Comparison of ENCODE assay signal across 11 cellular contexts in genomic region chr17:39923836-39924690, GRCh38. TPM values are rescaled to one million over a fixed set of nuclear protein-coding genes. Genes with fewer than 3 reads are reported as not detected.
DNase-seq lines count a peak whose midpoint lies in the region; ATAC-seq and TF ChIP-seq lines count a peak whose summit lies in the region.
"Had no signal": no experiment of that assay in that cellular context is flagged by ENCODE, and none has a peak within 500 bp of the region (broad histone marks: within the 10 kb centered on the region; RNA-seq: fewer than 3 reads in every experiment).

No MANE protein-coding gene starts in this region.

- DNase-seq in AG09319 (ENCODE audit: extremely low read depth, low read depth): no peak
- peak; percentile 14 for DNase-seq in GOT3 (lab: John Stamatoyannopoulos, UW)
- DNase-seq in activated T-helper 2 cell treated with anti-CD3 and anti-CD28 coated beads, Interferon-gamma antibody, Interleukin-2, Interleukin-4, amounts not matched to agents 10 μg/mL and 5 μg/mL and 100 μg/mL, durations not matched to agents 14 hours and 24 hours and 36 hours (ENCODE audit: low spot score): no peak
- no peak for DNase-seq in immature natural killer cell
- DNase-seq in suprapubic skin (ENCODE audit: low spot score in 2 of 2): no peak
- no peak for DNase-seq in NOMO-1 treated with dmso at 0.1 percent for 144 hours (lab: John Stamatoyannopoulos, UW; ENCODE audit: unreplicated experiment)
- no peak for DNase-seq in DMS79 (lab: John Stamatoyannopoulos, UW)
- DNase-seq: activated effector memory CD4-positive, alpha-beta T cell treated with anti-CD3 and anti-CD28 coated beads, Interleukin-2, amount 50 U/mL, for 16 hours; stimulated activated naive CD4-positive, alpha-beta T cell treated with Interleukin-2 at 50 U/mL for 16 hours had no signal

- H3K27ac ChIP-seq in suprapubic skin: no peak overlapping the region

- peak overlapping the region; percentile 86 for H3K4me3 Mint-ChIP-seq in activated T-helper 2 cell treated with anti-CD3 and anti-CD28 coated beads, Interferon-gamma antibody, Interleukin-2, Interleukin-4, amounts not matched to agents 10 μg/mL and 5 μg/mL and 100 μg/mL, durations not matched to agents 14 hours and 24 hours and 36 hours (ENCODE audit: low read depth)
- H3K4me3 Mint-ChIP-seq in immature natural killer cell: peak overlapping the region; percentile 33 to 94 (median 53)

- no peak for TF ChIP-seq POLR2A in suprapubic skin (IDR thresholded peaks at IDR 0.05)

- H3K36me3 ChIP-seq in suprapubic skin: peaks cover 42% of the 10 kb centered on the region

- peak overlapping the region; percentile 85 for H3K27ac Mint-ChIP-seq in activated T-helper 2 cell treated with anti-CD3 and anti-CD28 coated beads, Interferon-gamma antibody, Interleukin-2, Interleukin-4, amounts not matched to agents 10 μg/mL and 5 μg/mL and 100 μg/mL, durations not matched to agents 14 hours and 24 hours and 36 hours
- peak overlapping the region in 5 of 6 donors; percentile 34 to 97 (median 93) for H3K27ac Mint-ChIP-seq in immature natural killer cell

- ATAC-seq in GM18498 (IDR thresholded peaks at IDR 0.05; ENCODE audit: unreplicated experiment): no peak
- ATAC-seq: heart left ventricle had no signal

- H3K36me3 Mint-ChIP-seq in activated T-helper 2 cell treated with anti-CD3 and anti-CD28 coated beads, Interferon-gamma antibody, Interleukin-2, Interleukin-4, amounts not matched to agents 10 μg/mL and 5 μg/mL and 100 μg/mL, durations not matched to agents 14 hours and 24 hours and 36 hours (ENCODE audit: low read depth): peaks cover 54% of the 10 kb centered on the region
- H3K36me3 Mint-ChIP-seq in immature natural killer cell: peaks cover 0 to 7% (median 3%) of the 10 kb centered on the region in 3 donors

- no peaks in the 10 kb centered on the region for H3K9me3 Mint-ChIP-seq in activated T-helper 2 cell treated with anti-CD3 and anti-CD28 coated beads, Interferon-gamma antibody, Interleukin-2, Interleukin-4, amounts not matched to agents 10 μg/mL and 5 μg/mL and 100 μg/mL, durations not matched to agents 14 hours and 24 hours and 36 hours
- H3K9me3 Mint-ChIP-seq in immature natural killer cell: no peaks in the 10 kb centered on the region

- 68% methylated on average over 12 of the region's 17 CpGs for WGBS in suprapubic skin

- intact Hi-C loops in activated T-helper 2 cell treated with anti-CD3 and anti-CD28 coated beads, Interferon-gamma antibody, Interleukin-2, Interleukin-4, amounts not matched to agents 10 μg/mL and 5 μg/mL and 100 μg/mL, durations not matched to agents 14 hours and 24 hours and 36 hours (cut with micrococcal nuclease): no loop called here

- H3K4me1 Mint-ChIP-seq in activated T-helper 2 cell treated with anti-CD3 and anti-CD28 coated beads, Interferon-gamma antibody, Interleukin-2, Interleukin-4, amounts not matched to agents 10 μg/mL and 5 μg/mL and 100 μg/mL, durations not matched to agents 14 hours and 24 hours and 36 hours (ENCODE audit: low read depth): peaks cover 64% of the 10 kb centered on the region
- peaks cover 59% of the 10 kb centered on the region in 2 donors for H3K4me1 Mint-ChIP-seq in immature natural killer cell

- peaks cover 46% of the 10 kb centered on the region for H3K4me1 ChIP-seq in suprapubic skin

- H3K27me3 Mint-ChIP-seq in activated T-helper 2 cell treated with anti-CD3 and anti-CD28 coated beads, Interferon-gamma antibody, Interleukin-2, Interleukin-4, amounts not matched to agents 10 μg/mL and 5 μg/mL and 100 μg/mL, durations not matched to agents 14 hours and 24 hours and 36 hours (ENCODE audit: low read depth): no peaks in the 10 kb centered on the region
- H3K27me3 Mint-ChIP-seq in immature natural killer cell (ENCODE audit: low read depth in 3 of 3): peaks cover 0 to 3% (median 0%) of the 10 kb centered on the region in 3 donors

- H3K4me3 ChIP-seq in suprapubic skin: no peak overlapping the region

- H3K27me3 ChIP-seq in suprapubic skin: no peaks in the 10 kb centered on the region
- H3K27me3 ChIP-seq: heart left ventricle had no signal

- TF ChIP-seq EP300 in suprapubic skin (IDR thresholded peaks at IDR 0.05): no peak

- TF ChIP-seq CTCF in AG09319 (IDR thresholded peaks at IDR 0.05; ENCODE audit: low read depth, low read length) (peak; percentile 24), suprapubic skin (IDR thresholded peaks at IDR 0.05) (no peak)

- no peaks in the 10 kb centered on the region for H3K9me3 ChIP-seq in suprapubic skin
- H3K9me3 ChIP-seq: heart left ventricle had no signal

RNA-seq across cellular contexts. Expression of gene ORMDL3, which starts 3.3 kb away (rescaled TPM):
- 66.1 and 74.3 TPM in 2 replicates for total RNA-seq in activated T-helper 2 cell treated with anti-CD3 and anti-CD28 coated beads, Interferon-gamma antibody, Interleukin-2, Interleukin-4, amounts not matched to agents 10 μg/mL and 5 μg/mL and 100 μg/mL, durations not matched to agents 14 hours and 24 hours and 36 hours
- polyA plus RNA-seq in immature natural killer cell: 100 to 1,000 TPM in 1 of 3 donors, 10 to 100 TPM in 2; 44.1 to 154 (median 63.8) TPM
- total RNA-seq in suprapubic skin: 10 to 100 TPM; 57.7 to 91.3 (median 77.9) TPM

RNA-seq across cellular contexts. Expression of gene LRRC3C, which starts 3.5 kb away (rescaled TPM):
- not detected in 2 replicates for total RNA-seq in activated T-helper 2 cell treated with anti-CD3 and anti-CD28 coated beads, Interferon-gamma antibody, Interleukin-2, Interleukin-4, amounts not matched to agents 10 μg/mL and 5 μg/mL and 100 μg/mL, durations not matched to agents 14 hours and 24 hours and 36 hours
- not detected for polyA plus RNA-seq in immature natural killer cell
- 1 to 10 TPM in 2 of 4 donors, not detected in 2; 1.1 to 2.3 TPM for total RNA-seq in suprapubic skin
- total RNA-seq: heart left ventricle had no signal
- polyA plus RNA-seq: heart left ventricle had no signal

RNA-seq across cellular contexts. Expression of gene GSDMB, which starts 5.6 kb away (rescaled TPM):
- 24.6 and 26.3 TPM in 2 replicates for total RNA-seq in activated T-helper 2 cell treated with anti-CD3 and anti-CD28 coated beads, Interferon-gamma antibody, Interleukin-2, Interleukin-4, amounts not matched to agents 10 μg/mL and 5 μg/mL and 100 μg/mL, durations not matched to agents 14 hours and 24 hours and 36 hours
- polyA plus RNA-seq in immature natural killer cell: 1 to 10 TPM in 2 of 3 donors, under 1 TPM in 1; 0.13 to 2.4 (median 2.1) TPM
- 10 to 100 TPM in 2 of 4 donors, 1 to 10 TPM in 2; 5.4 to 76.6 (median 12.1) TPM for total RNA-seq in suprapubic skin

RNA-seq across cellular contexts. Expression of gene GSDMA, which starts 38.7 kb away (rescaled TPM):
- total RNA-seq in activated T-helper 2 cell treated with anti-CD3 and anti-CD28 coated beads, Interferon-gamma antibody, Interleukin-2, Interleukin-4, amounts not matched to agents 10 μg/mL and 5 μg/mL and 100 μg/mL, durations not matched to agents 14 hours and 24 hours and 36 hours: 0.11 and 0.53 TPM in 2 replicates
- 1 to 10 TPM in 1 of 3 donors, not detected in 2; 2.3 TPM for polyA plus RNA-seq in immature natural killer cell
- total RNA-seq in suprapubic skin: 100 to 1,000 TPM in 2 of 4 donors, 10 to 100 TPM in 2; 26.7 to 156 (median 105) TPM

RNA-seq across cellular contexts. Expression of gene ZPBP2, which starts 56.1 kb away (rescaled TPM):
- total RNA-seq in activated T-helper 2 cell treated with anti-CD3 and anti-CD28 coated beads, Interferon-gamma antibody, Interleukin-2, Interleukin-4, amounts not matched to agents 10 μg/mL and 5 μg/mL and 100 μg/mL, durations not matched to agents 14 hours and 24 hours and 36 hours: not detected in 2 replicates
- not detected for polyA plus RNA-seq in immature natural killer cell
- total RNA-seq in suprapubic skin: not detected
- total RNA-seq: heart left ventricle had no signal
- polyA plus RNA-seq: heart left ventricle had no signal
